ENCODE assay signal across 27 cellular contexts in the genomic region with DNA sequence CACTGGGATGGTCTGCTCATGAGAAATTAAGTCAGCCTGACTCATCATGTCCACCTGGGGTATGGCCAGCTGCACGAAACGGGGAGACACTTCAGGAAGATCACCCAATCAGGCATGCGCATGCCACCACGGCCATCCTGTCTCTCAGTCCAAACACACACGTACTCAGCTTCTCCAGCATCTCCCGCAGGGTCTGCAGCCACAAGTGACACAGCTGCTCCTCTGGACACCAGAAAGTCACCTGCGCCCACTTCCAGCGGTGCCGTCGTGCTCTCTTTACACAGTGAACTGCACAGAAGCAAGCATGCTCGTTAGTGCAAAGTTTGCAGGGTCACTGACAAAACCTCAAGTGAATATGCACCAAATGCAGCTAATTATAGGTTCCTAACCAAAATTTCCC.
"Had no signal": no experiment of that assay in that cellular context is flagged by ENCODE, and none has a peak within 500 bp of the region (broad histone marks: within the 10 kb centered on the region; RNA-seq: fewer than 3 reads in every experiment).

No MANE protein-coding gene starts in this region.

- H3K4me3 Mint-ChIP-seq: activated CD8-positive, alpha-beta memory T cell treated with anti-CD3 and anti-CD28 coated beads, Interleukin-2, amount 10 ng/mL, durations not matched to agents 7 days and 5 days; activated CD8-positive, alpha-beta T cell treated with anti-CD3 and anti-CD28 coated beads for 36 hours; activated naive CD4-positive, alpha-beta T cell treated with anti-CD3 and anti-CD28 coated beads for 36 hours; activated naive CD8-positive, alpha-beta T cell treated with anti-CD3 and anti-CD28 coated beads for 36 hours; brain; naive thymus-derived CD4-positive, alpha-beta T cell; T-helper 2 cell treated with Interferon-gamma antibody and Interleukin-4, amounts not matched to agents 5 μg/mL and 100 μg/mL, for 36 hours had no signal

- H3K27ac Mint-ChIP-seq: activated CD8-positive, alpha-beta memory T cell treated with anti-CD3 and anti-CD28 coated beads, Interleukin-2, amount 10 ng/mL, durations not matched to agents 7 days and 5 days; activated CD8-positive, alpha-beta T cell treated with anti-CD3 and anti-CD28 coated beads for 36 hours; activated naive CD4-positive, alpha-beta T cell treated with anti-CD3 and anti-CD28 coated beads for 36 hours; activated naive CD8-positive, alpha-beta T cell treated with anti-CD3 and anti-CD28 coated beads for 36 hours; brain; progenitor cell of endocrine pancreas; T-helper 2 cell treated with Interferon-gamma antibody and Interleukin-4, amounts not matched to agents 5 μg/mL and 100 μg/mL, for 36 hours had no signal

- ATAC-seq: activated CD8-positive, alpha-beta memory T cell treated with anti-CD3 and anti-CD28 coated beads, Interleukin-2, amount 10 ng/mL, durations not matched to agents 7 days and 5 days; activated CD8-positive, alpha-beta T cell treated with anti-CD3 and anti-CD28 coated beads for 36 hours; gastrocnemius medialis; left colon; naive thymus-derived CD4-positive, alpha-beta T cell; right lobe of liver had no signal

- H3K4me3 ChIP-seq: ascending aorta, cardiac muscle cell, coronary artery, dorsolateral prefrontal cortex, gastrocnemius medialis, ovary, right lobe of liver, tibial nerve had no signal

- DNase-seq: activated CD4-positive, alpha-beta T cell treated with anti-CD3 and anti-CD28 coated beads for 4 hours; activated CD4-positive, CD25-positive, alpha-beta regulatory T cell; activated CD8-positive, alpha-beta memory T cell treated with anti-CD3 and anti-CD28 coated beads, Interleukin-2, amount 10 ng/mL, durations not matched to agents 7 days and 5 days; activated CD8-positive, alpha-beta T cell treated with anti-CD3 and anti-CD28 coated beads for 36 hours; activated effector memory CD4-positive, alpha-beta T cell treated with anti-CD3 and anti-CD28 coated beads, Interleukin-2, amount 50 U/mL, for 16 hours; activated naive CD4-positive, alpha-beta T cell treated with anti-CD3 and anti-CD28 coated beads for 36 hours; activated naive CD8-positive, alpha-beta T cell treated with anti-CD3 and anti-CD28 coated beads for 36 hours; dorsolateral prefrontal cortex; effector memory CD4-positive, alpha-beta T cell; erythroblast; gastrocnemius medialis; glutamatergic neuron; left colon; midbrain; naive thymus-derived CD4-positive, alpha-beta T cell; ovary; right lobe of liver; stimulated activated CD4-positive, alpha-beta T cell treated with anti-CD3 and anti-CD28 coated beads, Interleukin-2, amount 100 ng/mL, for 48 hours; stimulated activated naive CD4-positive, alpha-beta T cell treated with Interleukin-2 at 50 U/mL for 16 hours had no signal

- H3K27ac ChIP-seq: ascending aorta, cardiac muscle cell, coronary artery, dorsolateral prefrontal cortex, gastrocnemius medialis, ovary, right lobe of liver, tibial nerve had no signal

- H3K27me3 Mint-ChIP-seq: activated CD8-positive, alpha-beta memory T cell treated with anti-CD3 and anti-CD28 coated beads, Interleukin-2, amount 10 ng/mL, durations not matched to agents 7 days and 5 days; activated CD8-positive, alpha-beta T cell treated with anti-CD3 and anti-CD28 coated beads for 36 hours; activated naive CD8-positive, alpha-beta T cell treated with anti-CD3 and anti-CD28 coated beads for 36 hours; brain; naive thymus-derived CD4-positive, alpha-beta T cell; progenitor cell of endocrine pancreas had no signal

- H3K36me3 ChIP-seq: ovary had no signal

- H3K9me3 ChIP-seq: ascending aorta, gastrocnemius medialis, ovary, right lobe of liver, tibial nerve had no signal

- H3K4me1 Mint-ChIP-seq: activated CD8-positive, alpha-beta memory T cell treated with anti-CD3 and anti-CD28 coated beads, Interleukin-2, amount 10 ng/mL, durations not matched to agents 7 days and 5 days; brain had no signal

- H3K9me3 Mint-ChIP-seq: activated CD8-positive, alpha-beta T cell treated with anti-CD3 and anti-CD28 coated beads for 36 hours; activated naive CD4-positive, alpha-beta T cell treated with anti-CD3 and anti-CD28 coated beads for 36 hours; activated naive CD8-positive, alpha-beta T cell treated with anti-CD3 and anti-CD28 coated beads for 36 hours; brain; naive thymus-derived CD4-positive, alpha-beta T cell; T-helper 2 cell treated with Interferon-gamma antibody and Interleukin-4, amounts not matched to agents 5 μg/mL and 100 μg/mL, for 36 hours had no signal

- H3K27me3 ChIP-seq: ascending aorta, cardiac muscle cell, dorsolateral prefrontal cortex, gastrocnemius medialis, ovary, right lobe of liver, tibial nerve had no signal

- FAIRE-seq: keratinocyte had no signal

- H3K4me1 ChIP-seq: ascending aorta, right lobe of liver had no signal
